ENCODE assay signal across 21 cellular contexts in genomic region chr4:21211836-21212235, GRCh38.
"Had no signal": no experiment of that assay in that cellular context is flagged by ENCODE, and none has a peak within 500 bp of the region (broad histone marks: within the 10 kb centered on the region; RNA-seq: fewer than 3 reads in every experiment).

No MANE protein-coding gene starts in this region.

- H3K4me3 ChIP-seq: adrenal gland, breast epithelium, dorsolateral prefrontal cortex, PC-9 had no signal

- DNase-seq: activated CD4-positive, alpha-beta T cell treated with anti-CD3 and anti-CD28 coated beads for 4 hours; activated CD8-positive, alpha-beta memory T cell treated with anti-CD3 and anti-CD28 coated beads, Interleukin-2, amount 50 U/mL, for 4 hours; activated CD8-positive, alpha-beta T cell treated with anti-CD3 and anti-CD28 coated beads for 36 hours; activated gamma-delta T cell treated with Interleukin-2 at 50 U/mL for 16 hours; activated naive CD4-positive, alpha-beta T cell treated with anti-CD3 and anti-CD28 coated beads, Interleukin-2, amount 10 ng/mL, durations not matched to agents 7 days and 5 days; activated naive CD8-positive, alpha-beta T cell treated with anti-CD3 and anti-CD28 coated beads, Interleukin-2, amount 10 ng/mL, durations not matched to agents 7 days and 5 days; activated T-cell treated with anti-CD3 and anti-CD28 coated beads, Interleukin-2, amount 50 U/mL, for 72 hours; adrenal gland; anterior cingulate cortex; cortex of kidney; NCI-H1048; NCI-H1436; NCI-H187 treated with DMSO at 0.1 percent for 48 hours; NCI-H2081 treated with DMSO at 0.1 percent for 48 hours; NCI-H510A treated with DMSO at 0.1 percent for 48 hours; NCI-H774; PC-9; SHP77 treated with DMSO at 0.1 percent for 48 hours had no signal

- H3K4me2 ChIP-seq: PC-9 had no signal

- H2AFZ ChIP-seq: PC-9 had no signal

- H3K36me3 ChIP-seq: adrenal gland, breast epithelium had no signal

- ATAC-seq: activated CD4-positive, CD25-positive, alpha-beta regulatory T cell treated with anti-CD3 and anti-CD28 coated beads, Interleukin-2, amount 50 U/mL, for 24 hours; activated CD8-positive, alpha-beta T cell treated with anti-CD3 and anti-CD28 coated beads for 36 hours; activated T-cell treated with anti-CD3 and anti-CD28 coated beads, Interleukin-2, amount 50 U/mL, for 72 hours had no signal

- H3K27me3 ChIP-seq: adrenal gland, breast epithelium, dorsolateral prefrontal cortex had no signal

- H3K4me1 ChIP-seq: adrenal gland, breast epithelium had no signal

- H3K9me3 ChIP-seq: adrenal gland, breast epithelium had no signal

- H3K27ac ChIP-seq: adrenal gland, breast epithelium, dorsolateral prefrontal cortex, PC-9 had no signal
